In the genomic region with DNA sequence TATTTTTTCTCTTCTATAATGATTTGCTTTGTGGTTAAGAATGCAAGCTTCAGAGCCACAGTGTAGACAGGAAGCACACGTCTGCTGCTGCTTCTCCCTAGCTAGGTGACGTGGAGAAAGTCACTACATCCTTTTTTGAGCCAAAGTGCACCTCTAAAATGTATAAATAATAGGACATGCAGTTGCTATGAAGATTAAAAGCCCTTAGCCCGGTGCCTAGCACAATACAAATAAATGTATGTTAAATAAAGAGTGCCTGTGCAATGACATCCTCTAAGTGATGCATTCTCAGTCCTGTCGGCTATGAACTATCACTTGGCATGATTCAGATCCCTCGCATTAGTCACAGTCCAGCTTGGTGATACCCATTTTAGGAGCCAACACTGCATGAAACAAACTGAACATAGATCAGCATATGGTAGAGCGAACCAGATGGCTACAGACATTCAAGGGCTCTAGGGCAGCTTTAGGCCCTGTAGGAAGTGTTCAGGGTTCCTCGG, we compare ENCODE assay signal across 8 cellular contexts. TPM values are rescaled to one million over a fixed set of nuclear protein-coding genes. Genes with fewer than 3 reads are reported as not detected.
DNase-seq lines count a peak whose midpoint lies in the region; ATAC-seq and TF ChIP-seq lines count a peak whose summit lies in the region.

No MANE protein-coding gene starts in this region.

- no peaks in the 10 kb centered on the region for H3K27me3 ChIP-seq in uterus

- TF ChIP-seq CTCF in GM20000 (IDR thresholded peaks at IDR 0.05; ENCODE audit: extremely low read depth, missing control alignments) (no peak), uterus (IDR thresholded peaks at IDR 0.05) (no peak)

- peaks cover 0 to 6% of the 10 kb centered on the region in 2 donors for H3K4me1 ChIP-seq in uterus

- H3K36me3 Mint-ChIP-seq in activated naive CD8-positive, alpha-beta T cell treated with anti-CD3 and anti-CD28 coated beads, Interleukin-2, amount 10 ng/mL, durations not matched to agents 7 days and 5 days, result no peaks in the 10 kb centered on the region
- no peaks in the 10 kb centered on the region for H3K36me3 Mint-ChIP-seq in natural killer cell treated with Interleukin-12 subunit alpha and Interleukin-12 subunit beta and Interleukin-15 and Interleukin-18, amount 100 ng/mL, for 72 hours

- intact Hi-C loops in uterus (cut with DNase I; ENCODE audit: low total_unique reads), result no loop called here

- H3K4me3 ChIP-seq in uterus, result no peak overlapping the region

- peak; percentile 70 for ATAC-seq in activated naive CD8-positive, alpha-beta T cell treated with anti-CD3 and anti-CD28 coated beads, Interleukin-2, amount 10 ng/mL, durations not matched to agents 7 days and 5 days (ENCODE audit: low read depth)
- ATAC-seq in natural killer cell treated with Interleukin-12 subunit alpha and Interleukin-12 subunit beta and Interleukin-15 and Interleukin-18, amount 100 ng/mL, for 72 hours, result peak; percentile 84 to 89
- no peak for ATAC-seq in GM21526 (IDR thresholded peaks at IDR 0.05; ENCODE audit: low FRiP score, unreplicated experiment)

- POLR2A ChIA-PET in activated naive CD8-positive, alpha-beta T cell treated with anti-CD3 and anti-CD28 coated beads, Interleukin-2, amount 10 ng/mL, durations not matched to agents 7 days and 5 days (lab: Charles Lee), result interaction anchor here (0.7 to 11.1 kb wide), 8 partner anchors 10 to 389 kb away, joined by 3 to 337 read pairs (median 6); a partner anchor contains a TSS

- H3K4me3 Mint-ChIP-seq in activated naive CD8-positive, alpha-beta T cell treated with anti-CD3 and anti-CD28 coated beads, Interleukin-2, amount 10 ng/mL, durations not matched to agents 7 days and 5 days, result peak overlapping the region; percentile 68
- H3K4me3 Mint-ChIP-seq in natural killer cell treated with Interleukin-12 subunit alpha and Interleukin-12 subunit beta and Interleukin-15 and Interleukin-18, amount 100 ng/mL, for 72 hours, result peak overlapping the region; percentile 56

- peak overlapping the region; percentile 94 for H3K27ac Mint-ChIP-seq in activated naive CD8-positive, alpha-beta T cell treated with anti-CD3 and anti-CD28 coated beads, Interleukin-2, amount 10 ng/mL, durations not matched to agents 7 days and 5 days
- H3K27ac Mint-ChIP-seq in natural killer cell treated with Interleukin-12 subunit alpha and Interleukin-12 subunit beta and Interleukin-15 and Interleukin-18, amount 100 ng/mL, for 72 hours, result peak overlapping the region; percentile 91 to 94

- H3K4me1 Mint-ChIP-seq in activated naive CD8-positive, alpha-beta T cell treated with anti-CD3 and anti-CD28 coated beads, Interleukin-2, amount 10 ng/mL, durations not matched to agents 7 days and 5 days, result peaks cover 47% of the 10 kb centered on the region
- peaks cover 32 to 35% of the 10 kb centered on the region in 2 donors for H3K4me1 Mint-ChIP-seq in natural killer cell treated with Interleukin-12 subunit alpha and Interleukin-12 subunit beta and Interleukin-15 and Interleukin-18, amount 100 ng/mL, for 72 hours (ENCODE audit: low read depth in 2 of 2)

- H3K9me3 Mint-ChIP-seq in activated naive CD8-positive, alpha-beta T cell treated with anti-CD3 and anti-CD28 coated beads, Interleukin-2, amount 10 ng/mL, durations not matched to agents 7 days and 5 days, result no peaks in the 10 kb centered on the region
- no peaks in the 10 kb centered on the region for H3K9me3 Mint-ChIP-seq in natural killer cell treated with Interleukin-12 subunit alpha and Interleukin-12 subunit beta and Interleukin-15 and Interleukin-18, amount 100 ng/mL, for 72 hours

- TF ChIP-seq POLR2A in uterus (IDR thresholded peaks at IDR 0.05), result no peak

- no peaks in the 10 kb centered on the region for H3K9me3 ChIP-seq in uterus

- no peak overlapping the region for H3K27ac ChIP-seq in uterus

- H3K36me3 ChIP-seq in uterus, result no peaks in the 10 kb centered on the region

- DNase-seq in AG08395 (ENCODE audit: low spot score) (peak; percentile 62), GM20000 (ENCODE audit: low spot score) (peak; percentile 16), LHCN-M2 (ENCODE audit: low read depth) (peak; percentile 88), uterus (no peak), hippocampal formation (lab: John Stamatoyannopoulos, UW) (no peak)
- DNase-seq in activated naive CD8-positive, alpha-beta T cell treated with anti-CD3 and anti-CD28 coated beads, Interleukin-2, amount 10 ng/mL, durations not matched to agents 7 days and 5 days, result no peak
- DNase-seq in natural killer cell treated with Interleukin-12 subunit alpha and Interleukin-12 subunit beta and Interleukin-15 and Interleukin-18, amount 100 ng/mL, for 72 hours (ENCODE audit: low spot score), result peak; percentile 62

- no peaks in the 10 kb centered on the region for H3K27me3 Mint-ChIP-seq in activated naive CD8-positive, alpha-beta T cell treated with anti-CD3 and anti-CD28 coated beads, Interleukin-2, amount 10 ng/mL, durations not matched to agents 7 days and 5 days
- no peaks in the 10 kb centered on the region for H3K27me3 Mint-ChIP-seq in natural killer cell treated with Interleukin-12 subunit alpha and Interleukin-12 subunit beta and Interleukin-15 and Interleukin-18, amount 100 ng/mL, for 72 hours

RNA-seq across cellular contexts. Expression of a gene that starts 4.8 kb away (rescaled TPM):
- 5.9 and 6.0 TPM in 2 replicates for total RNA-seq in LHCN-M2 (2014; rRNA removed)
- polyA plus RNA-seq in LHCN-M2 (2012), result 2.3 TPM
- total RNA-seq in activated naive CD8-positive, alpha-beta T cell treated with anti-CD3 and anti-CD28 coated beads, Interleukin-2, amount 10 ng/mL, durations not matched to agents 7 days and 5 days, result 10 to 100 TPM; 15.3 to 17.1 TPM
- total RNA-seq in natural killer cell treated with Interleukin-12 subunit alpha and Interleukin-12 subunit beta and Interleukin-15 and Interleukin-18, amount 100 ng/mL, for 72 hours, result 10 to 100 TPM in 1 of 2 donors, 1 to 10 TPM in 1; 8.1 to 15.2 TPM
- 10 to 100 TPM in 3 of 4 donors, 1 to 10 TPM in 1; 2.6 to 25.4 (median 14.8) TPM for total RNA-seq in uterus

RNA-seq across cellular contexts. Expression of a gene that starts 21.8 kb away (rescaled TPM):
- total RNA-seq in LHCN-M2 (2014; rRNA removed) (9,336 and 11,900 TPM in 2 replicates), uterus (1,000 to 10,000 TPM; 1,892 to 2,495 (median 2,052) TPM)
- 5,344 TPM for polyA plus RNA-seq in LHCN-M2 (2012)
- 1,000 to 10,000 TPM; 1,681 to 1,738 TPM for total RNA-seq in activated naive CD8-positive, alpha-beta T cell treated with anti-CD3 and anti-CD28 coated beads, Interleukin-2, amount 10 ng/mL, durations not matched to agents 7 days and 5 days
- total RNA-seq in natural killer cell treated with Interleukin-12 subunit alpha and Interleukin-12 subunit beta and Interleukin-15 and Interleukin-18, amount 100 ng/mL, for 72 hours, result 100 to 1,000 TPM; 587 to 647 TPM

Comparison
In these comparisons a context has a peak if more than half of its experiments do, and no peak if none do; other contexts are left out.
1. DNase-seq: peak in AG08395 (single experiment), GM20000 (single experiment), LHCN-M2 (single experiment) and natural killer cell treated with Interleukin-12 subunit alpha and Interleukin-12 subunit beta and Interleukin-15 and Interleukin-18, amount 100 ng/mL, for 72 hours (single experiment); none in activated naive CD8-positive, alpha-beta T cell treated with anti-CD3 and anti-CD28 coated beads, Interleukin-2, amount 10 ng/mL, durations not matched to agents 7 days and 5 days (single experiment), uterus (0 of 2) and hippocampal formation (0 of 2).